In the genomic region with DNA sequence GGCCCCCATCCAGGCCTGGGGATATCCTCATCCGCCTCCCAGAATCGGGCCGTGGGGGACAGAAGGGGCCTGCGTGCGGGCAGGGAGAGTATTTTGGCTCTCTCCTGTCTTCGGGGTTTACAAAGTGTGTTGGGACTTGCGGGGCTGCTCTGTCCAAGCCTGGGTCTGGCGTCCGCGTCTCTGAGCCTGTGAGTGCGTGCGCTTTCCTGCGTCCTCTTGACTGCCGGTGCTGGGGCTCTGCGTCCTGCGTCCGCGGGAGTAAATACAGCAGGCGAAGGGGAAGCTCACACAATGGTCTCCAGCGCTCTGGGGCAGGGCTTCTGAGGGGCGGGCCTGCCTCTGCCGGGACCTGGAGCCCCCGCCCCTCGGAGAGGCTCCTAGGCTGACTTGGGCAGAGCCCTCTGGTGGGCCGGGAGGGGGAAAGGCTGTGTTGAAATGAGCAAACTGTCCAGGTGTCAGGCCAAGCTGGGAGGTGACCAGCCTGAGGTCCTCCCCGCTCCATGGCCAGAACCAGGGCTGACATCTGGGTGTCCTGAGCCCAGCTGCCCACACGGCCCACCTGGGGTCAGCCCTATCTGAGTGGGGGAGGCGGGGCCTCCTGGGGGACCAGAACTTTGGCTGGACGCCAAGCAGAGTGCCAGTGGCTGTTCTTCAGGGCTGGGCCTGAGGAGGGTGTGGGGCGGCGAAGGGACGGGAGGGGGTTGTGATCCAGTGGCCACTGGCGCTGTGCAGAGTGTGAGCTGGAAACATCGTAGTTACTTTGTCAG, we compare ENCODE assay signal across 8 cellular contexts.
DNase-seq lines count a peak whose midpoint lies in the region; ATAC-seq and TF ChIP-seq lines count a peak whose summit lies in the region.

No MANE protein-coding gene starts in this region.

- no peaks in the 10 kb centered on the region for H3K36me3 ChIP-seq in ACC112 (ENCODE audit: insufficient read depth, low read length)
- H3K36me3 ChIP-seq in ascending aorta: no peaks in the 10 kb centered on the region
- no peaks in the 10 kb centered on the region for H3K36me3 ChIP-seq in prostate gland
- H3K36me3 ChIP-seq in aorta (ENCODE audit: control insufficient read depth in 1 of 2, insufficient read depth in 2 of 2, low read length in 1 of 2): no peaks in the 10 kb centered on the region

- no peak overlapping the region for H2BK12ac ChIP-seq in H9 (ENCODE audit: insufficient read length, low read depth, low read length)

- TF ChIP-seq CTCF in H9 (conservative IDR thresholded peaks at IDR 0.05) (peak; percentile 59; the same call in 2 of the 3 replicates), ascending aorta (IDR thresholded peaks at IDR 0.05) (peak in 2 of 3 experiments; percentile 26 to 28), prostate gland (IDR thresholded peaks at IDR 0.05) (peak in 2 of 4 experiments; percentile 14 to 30)

- peak overlapping the region; percentile 93 to 98 for H3K4me3 Mint-ChIP-seq in H9
- H3K4me3 Mint-ChIP-seq in T-helper 1 cell treated with Interleukin-12 subunit alpha and Interleukin-12 subunit beta and Interleukin-4 antibody, amounts not matched to agents 30 μg/mL and 1 μg/mL, for 36 hours: peak overlapping the region; percentile 91

- H3K4me3 ChIP-seq in ACC112 (ENCODE audit: low read depth, low read length) (peak overlapping the region; percentile 94), ascending aorta (peak overlapping the region; percentile 80 to 84), prostate gland (peak overlapping the region; percentile 55 to 62), aorta (ENCODE audit: low read length in 2 of 2) (peak overlapping the region; percentile 62 to 83)

- H3K9me3 Mint-ChIP-seq in H9: no peaks in the 10 kb centered on the region
- H3K9me3 Mint-ChIP-seq in T-helper 1 cell treated with Interleukin-12 subunit alpha and Interleukin-12 subunit beta and Interleukin-4 antibody, amounts not matched to agents 30 μg/mL and 1 μg/mL, for 36 hours: no peaks in the 10 kb centered on the region

- H3K79me2 ChIP-seq in ACC112 (ENCODE audit: control insufficient read depth, insufficient read depth, low read length, unreplicated experiment): peaks cover 99% of the 10 kb centered on the region
- H3K79me2 ChIP-seq in H9 (ENCODE audit: insufficient read depth, low read length): peaks cover 8% of the 10 kb centered on the region; the same call in 1 of the 2 replicates

- H3K23me2 ChIP-seq in H9 (ENCODE audit: insufficient read length, low read depth, low read length, poor library complexity, severe bottlenecking): peaks cover 11% of the 10 kb centered on the region

- no peak overlapping the region for H4K8ac ChIP-seq in H9 (replicated peaks; ENCODE audit: insufficient read length, low read depth, low read length)

- no peak overlapping the region for H3T11ph ChIP-seq in H9 (ENCODE audit: low read length)

- H3K27me3 ChIP-seq in ACC112 (ENCODE audit: insufficient read depth, low read length) (no peaks in the 10 kb centered on the region), H9 (ENCODE audit: insufficient read depth, low read length) (no peaks in the 10 kb centered on the region), ascending aorta (no peaks in the 10 kb centered on the region), prostate gland (replicated peaks; ENCODE audit: insufficient read depth) (no peaks in the 10 kb centered on the region), aorta (ENCODE audit: control insufficient read depth in 1 of 2, insufficient read depth in 2 of 2, low read length in 1 of 2) (no peaks in the 10 kb centered on the region)

- no peak overlapping the region for H3K4ac ChIP-seq in H9 (ENCODE audit: low read depth, low read length)

- WGBS in H9 (ENCODE audit: extremely low coverage, insufficient read length, low lambda C conversion rate): no CpG with 5 or more reads among the region's 34 CpGs
- WGBS in prostate gland: 3% methylated on average over 32 of the region's 34 CpGs
- WGBS in aorta, 2 donors: 6 to 8% methylated on average over 34 of the region's 34 CpGs

- peak overlapping the region; percentile 53 for H3K9ac ChIP-seq in H9 (ENCODE audit: extremely low read depth, insufficient read length, low read length)

- peaks cover 1% of the 10 kb centered on the region; the same call in 1 of the 2 replicates for H3K27me3 Mint-ChIP-seq in H9 (ENCODE audit: low read depth)
- H3K27me3 Mint-ChIP-seq in T-helper 1 cell treated with Interleukin-12 subunit alpha and Interleukin-12 subunit beta and Interleukin-4 antibody, amounts not matched to agents 30 μg/mL and 1 μg/mL, for 36 hours (ENCODE audit: low read depth): no peaks in the 10 kb centered on the region

- H3K27ac Mint-ChIP-seq in H9: peak overlapping the region; percentile 94 to 99 (median 98); a peak in 6 of 7 replicates
- H3K27ac Mint-ChIP-seq in T-helper 1 cell treated with Interleukin-12 subunit alpha and Interleukin-12 subunit beta and Interleukin-4 antibody, amounts not matched to agents 30 μg/mL and 1 μg/mL, for 36 hours: peak overlapping the region; percentile 97

- no peak overlapping the region for H2AK5ac ChIP-seq in H9 (ENCODE audit: insufficient read length, low read length)

- peak; percentile 77 for ATAC-seq in left ventricle myocardium superior
- ATAC-seq in aorta (ENCODE audit: low FRiP score): peak; percentile 85

- no peak overlapping the region for H4K5ac ChIP-seq in H9 (ENCODE audit: insufficient read length, low read depth, low read length)

- peak overlapping the region; percentile 68 for H3K4me2 ChIP-seq in H9 (ENCODE audit: insufficient read depth, insufficient read length, low read length)

- H3K4me1 Mint-ChIP-seq in H9: peaks cover 62 to 72% of the 10 kb centered on the region in 2 experiments
- peaks cover 48% of the 10 kb centered on the region for H3K4me1 Mint-ChIP-seq in T-helper 1 cell treated with Interleukin-12 subunit alpha and Interleukin-12 subunit beta and Interleukin-4 antibody, amounts not matched to agents 30 μg/mL and 1 μg/mL, for 36 hours (ENCODE audit: low read depth)

- peak; percentile 58 for TF ChIP-seq POLR2A in prostate gland (IDR thresholded peaks at IDR 0.05)

- H2BK20ac ChIP-seq in H9 (ENCODE audit: low read depth, low read length, poor library complexity, severe bottlenecking): no peak overlapping the region

- DNase-seq in H9: peak; percentile 96
- peak; percentile 36 to 92 for DNase-seq in ascending aorta (ENCODE audit: low spot score in 2 of 2)
- DNase-seq in left ventricle myocardium superior: peak; percentile 92
- peak; percentile 67 for DNase-seq in prostate gland (ENCODE audit: low spot score)
- peak; percentile 92 to 93 for DNase-seq in aorta
- DNase-seq in COLO829 (ENCODE audit: low spot score): no peak

- H4K91ac ChIP-seq in H9 (ENCODE audit: insufficient read length, low read depth, low read length): no peak overlapping the region

- H3K79me1 ChIP-seq in H9 (ENCODE audit: insufficient read depth, low read depth, low read length, poor library complexity, severe bottlenecking): peaks cover 4% of the 10 kb centered on the region

- H3K9me3 ChIP-seq in H9 (ENCODE audit: control insufficient read depth, low read depth, low read length) (no peaks in the 10 kb centered on the region), ascending aorta (no peaks in the 10 kb centered on the region), prostate gland (no peaks in the 10 kb centered on the region), aorta (ENCODE audit: control insufficient read depth, low read length) (no peaks in the 10 kb centered on the region)

- no peak overlapping the region for H3K56ac ChIP-seq in H9 (ENCODE audit: insufficient read length, low read depth, low read length)

- H3K36me3 Mint-ChIP-seq in H9 (ENCODE audit: insufficient read depth in 1 of 3, low read depth in 3 of 3): peaks cover 0 to 2% (median 0%) of the 10 kb centered on the region in 3 experiments; a peak in 1 of 7 replicates
- H3K36me3 Mint-ChIP-seq in T-helper 1 cell treated with Interleukin-12 subunit alpha and Interleukin-12 subunit beta and Interleukin-4 antibody, amounts not matched to agents 30 μg/mL and 1 μg/mL, for 36 hours (ENCODE audit: low read depth): peaks cover 24% of the 10 kb centered on the region

- intact Hi-C loops in ascending aorta (cut with DNase I) (loop anchor here (2.0 kb wide), 1 partner anchor 34 kb away; no protein-coding TSS in a partner anchor), left ventricle myocardium superior (cut with micrococcal nuclease) (no loop called here), prostate gland (cut with DNase I) (loop anchor here (2.0 to 5.0 kb wide), 3 partner anchors 34 to 48 kb away; no protein-coding TSS in a partner anchor), aorta (cut with DNase I) (loop anchor here (5.0 kb wide), 2 partner anchors 33 to 48 kb away; no protein-coding TSS in a partner anchor)

- no peak overlapping the region for H2BK15ac ChIP-seq in H9 (ENCODE audit: low read depth, low read length)

- peak overlapping the region; percentile 49 for H3K14ac ChIP-seq in H9 (ENCODE audit: insufficient read depth, low read length)

- H3K27ac ChIP-seq in ACC112 (ENCODE audit: low read depth, low read length) (peak overlapping the region; percentile 61), H9 (ENCODE audit: insufficient read length, low read depth, low read length) (no peak overlapping the region), ascending aorta (peak overlapping the region; percentile 92), prostate gland (peak overlapping the region; percentile 89 to 90), aorta (ENCODE audit: low read depth in 1 of 2, low read length in 2 of 2) (peak overlapping the region in 1 of 2 donors; percentile 64)

- H3K23ac ChIP-seq in H9 (ENCODE audit: insufficient read length, low read depth, low read length): no peak overlapping the region

- H2BK120ac ChIP-seq in H9 (ENCODE audit: low read depth, low read length, poor library complexity, severe bottlenecking): no peak overlapping the region

- H3K18ac ChIP-seq in H9 (ENCODE audit: insufficient read length, low read depth, low read length): peak overlapping the region; percentile 41

- H2AFZ ChIP-seq in ACC112 (ENCODE audit: low read length, unreplicated experiment) (no peak overlapping the region), H9 (ENCODE audit: low read length) (no peak overlapping the region)

- no peak overlapping the region for H2BK5ac ChIP-seq in H9 (ENCODE audit: insufficient read length, low read length)

- H3K4me1 ChIP-seq in ACC112 (ENCODE audit: control insufficient read depth, insufficient read depth, low read length, unreplicated experiment) (peaks cover 49% of the 10 kb centered on the region), H9 (ENCODE audit: insufficient read depth, low read length) (peaks cover 10% of the 10 kb centered on the region; the same call in 1 of the 2 replicates), ascending aorta (peaks cover 44 to 68% of the 10 kb centered on the region in 2 donors), prostate gland (replicated peaks) (peaks cover 44% of the 10 kb centered on the region), aorta (ENCODE audit: control insufficient read depth in 1 of 2, insufficient read depth in 2 of 2, low read length in 2 of 2) (peaks cover 0 to 3% of the 10 kb centered on the region in 2 donors)

- H4K20me1 ChIP-seq in H9 (ENCODE audit: control insufficient read depth, insufficient read depth, insufficient read length): peaks cover 3% of the 10 kb centered on the region
